ENCODE assay signal across 7 cellular contexts in the genomic region with DNA sequence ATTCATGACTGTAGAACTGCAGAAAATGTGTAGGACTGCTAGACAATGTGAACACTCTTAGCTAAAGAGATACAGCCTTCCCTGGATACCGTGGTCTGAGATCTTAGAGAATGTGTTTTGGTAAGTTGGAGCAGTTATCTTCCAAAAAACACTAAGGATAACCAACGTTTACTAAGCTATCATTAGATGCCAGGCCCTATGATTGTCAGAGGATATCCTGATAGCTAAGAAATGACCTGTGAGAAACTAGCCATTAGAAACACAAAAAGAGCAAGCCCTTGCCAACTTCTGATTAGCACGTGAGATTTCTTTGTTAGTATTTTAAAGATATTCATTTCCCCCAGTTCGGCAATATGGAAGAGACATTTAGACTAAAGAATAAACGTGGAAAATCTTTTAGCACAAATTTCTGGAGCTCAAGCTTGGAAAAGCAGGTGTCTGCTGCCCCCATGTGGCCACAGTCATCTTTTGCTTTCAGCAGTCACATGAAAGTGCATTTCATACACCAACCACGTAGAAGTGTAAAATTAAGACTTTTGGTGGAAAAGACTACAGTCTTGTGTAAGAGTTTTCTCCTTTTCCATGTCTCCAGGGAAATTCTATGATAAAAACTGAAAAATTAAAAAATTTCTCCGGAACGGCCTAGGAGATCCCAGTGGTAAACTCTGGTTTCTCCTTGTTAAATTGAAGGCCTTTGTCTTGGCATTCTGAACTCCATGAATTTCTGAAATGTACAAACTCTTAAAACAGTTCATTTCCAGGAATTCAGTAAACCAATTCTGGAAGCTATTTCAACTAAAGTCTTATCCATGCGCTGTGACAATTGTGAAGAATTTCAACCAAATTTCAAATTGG.
DNase-seq lines count a peak whose midpoint lies in the region; ATAC-seq, FAIRE-seq and TF ChIP-seq lines count a peak whose summit lies in the region.

No MANE protein-coding gene starts in this region.

- SMC1A ChIA-PET in GM12878 (lab: Charles Lee; ENCODE audit: uncharacterized antibody, unreplicated experiment), result interaction anchor here (0.7 to 2.2 kb wide), 20 partner anchors 10 to 607 kb away, joined by 3 to 18 read pairs (median 3); no protein-coding TSS in a partner anchor

- no peak for TF ChIP-seq EP300 in GM12878 (IDR thresholded peaks at IDR 0.05; ENCODE audit: borderline replicate concordance in 1 of 2, control insufficient read depth in 1 of 2, low read depth in 2 of 2, low read length in 2 of 2)

- no peaks in the 10 kb centered on the region for H4K20me1 ChIP-seq in GM12878 (ENCODE audit: control insufficient read depth, insufficient read depth)

- no peak overlapping the region for H3K4me3 ChIP-seq in LNCaP clone FGC (ENCODE audit: low read depth, low read length)
- no peak overlapping the region for H3K4me3 ChIP-seq in GM12878

- no peaks in the 10 kb centered on the region for H3K4me1 ChIP-seq in GM12878 (ENCODE audit: control insufficient read depth, insufficient read depth, low read length)

- in situ Hi-C loops in GM12878 (cut with MboI), result no loop called here

- RAD21 ChIA-PET in GM12878 (lab: Charles Lee; ENCODE audit: unreplicated experiment), result interaction anchor here (0.7 to 1.9 kb wide), 16 partner anchors 10 to 1323 kb away, joined by 3 to 10 read pairs (median 3); no protein-coding TSS in a partner anchor

- H3K9ac ChIP-seq in GM12878 (ENCODE audit: control insufficient read depth, insufficient read depth, low read length), result no peak overlapping the region

- no peak for TF ChIP-seq POLR2A in GM12878 (IDR thresholded peaks at IDR 0.05; ENCODE audit: low read depth, low read length)

- no peaks in the 10 kb centered on the region for H3K79me2 ChIP-seq in GM12878 (ENCODE audit: control insufficient read depth, insufficient read depth, low read length)

- CTCF ChIA-PET in GM12878 (lab: Yijun Ruan, JAX), result interaction anchor here (0.6 to 3.2 kb wide), 42 partner anchors 10 to 1222 kb away, joined by 3 to 27 read pairs (median 4); no protein-coding TSS in a partner anchor

- intact Hi-C loops in GM12878 (cut with micrococcal nuclease; ENCODE audit: unreplicated experiment), result loop anchor here (2.0 to 5.0 kb wide), 3 partner anchors 28 to 894 kb away; no protein-coding TSS in a partner anchor

- ATAC-seq in GM12878 (peak; percentile 74), GM18909 (IDR thresholded peaks at IDR 0.05; ENCODE audit: poor library complexity, unreplicated experiment) (no peak)

- peak; percentile 70 for TF ChIP-seq CTCF in LNCaP clone FGC (IDR thresholded peaks at IDR 0.05; ENCODE audit: control insufficient read depth, extremely low read depth, insufficient read depth)
- TF ChIP-seq CTCF in GM12878 (IDR thresholded peaks at IDR 0.05 in 2 of 3, conservative IDR thresholded peaks at IDR 0.05 in 1 of 3; ENCODE audit: control insufficient read depth in 2 of 3, extremely low read depth in 1 of 3, insufficient read depth in 1 of 3, low read depth in 3 of 3, low read length in 3 of 3), result peak; percentile 85 to 86 (median 85)

- no TSS peak for BruUV-seq in GM12878 (replicated peaks; lab: Mats Ljungman, UMichigan)

- no peak overlapping the region for H3K27ac ChIP-seq in GM12878 (ENCODE audit: control insufficient read depth, insufficient read depth)

- H3K4me2 ChIP-seq in GM12878 (ENCODE audit: control insufficient read depth, insufficient read depth), result no peak overlapping the region

- DNase-seq in GDM1 (lab: John Stamatoyannopoulos, UW), result peak; percentile 52
- DNase-seq in LNCaP clone FGC (ENCODE audit: low read depth), result peak; percentile 13
- peak; percentile 6 for DNase-seq in T-helper 22 cell (ENCODE audit: low read depth)
- DNase-seq in GM12878 (ENCODE audit: low read depth, low spot score), result peak; percentile 16
- DNase-seq in iPS-NIHi7 (ENCODE audit: extremely low spot score), result peak; percentile 68
- peak; percentile 17 to 55 for DNase-seq in stimulated activated CD4-positive, alpha-beta T cell treated with anti-CD3 and anti-CD28 coated beads, Interleukin-15, amount 100 ng/mL, for 1 hour (ENCODE audit: low read depth in 1 of 2, low spot score in 1 of 2)

- TF ChIP-seq RAD21 in GM12878 (IDR thresholded peaks at IDR 0.05; ENCODE audit: insufficient read depth, low read depth, low read length), result peak; percentile 86

- POLR2A ChIA-PET in GM12878 (lab: Charles Lee), result interaction anchor here (0.6 kb wide), 1 partner anchor 95 kb away, joined by 3 read pairs; no protein-coding TSS in a partner anchor

- no peaks in the 10 kb centered on the region; a peak in 1 of 4 replicates for H3K27me3 ChIP-seq in GM12878 (replicated peaks in 1 of 2; ENCODE audit: control insufficient read depth in 2 of 2, insufficient read depth in 2 of 2, low read length in 1 of 2)

- FAIRE-seq in GM12878 (lab: Jason Lieb, UNC), result peak; percentile 74

- H2AFZ ChIP-seq in GM12878 (ENCODE audit: control insufficient read depth, low read depth, low read length), result no peak overlapping the region

- no peaks in the 10 kb centered on the region for H3K36me3 ChIP-seq in GM12878 (ENCODE audit: control insufficient read depth in 2 of 2, insufficient read depth in 2 of 2, low read length in 1 of 2)

- H3K9me3 ChIP-seq in GM12878 (replicated peaks; ENCODE audit: control insufficient read depth, insufficient read depth, low read length), result no peaks in the 10 kb centered on the region

- WGBS in GM12878 (ENCODE audit: insufficient coverage, insufficient replicate concordance, low lambda C conversion rate, missing lambda C conversion rate), result 21% methylated on average over 9 of the region's 9 CpGs

TF ChIP-seq in GM12878, 131 proteins besides CTCF, POLR2A, EP300 and RAD21:
- TF ChIP-seq POU2F2 (IDR thresholded peaks at IDR 0.05; ENCODE audit: borderline replicate concordance, low read depth, low read length) (no peak), SMC3 (IDR thresholded peaks at IDR 0.05; ENCODE audit: borderline replicate concordance, low read length) (peak; percentile 83), STAT3 (IDR thresholded peaks at IDR 0.05; ENCODE audit: low read depth, low read length) (0 out of 2 replicates have a peak, but pooled peaks have one; percentile 43)

Comparison
In these comparisons a context has a peak if more than half of its experiments do, and no peak if none do; other contexts are left out.
1. DNase-seq: peak in every context shown above with its lines; median percentile 68 in iPS-NIHi7; 52 in GDM1; 36 in stimulated activated CD4-positive, alpha-beta T cell treated with anti-CD3 and anti-CD28 coated beads, Interleukin-15, amount 100 ng/mL, for 1 hour; 16 in GM12878; 13 in LNCaP clone FGC; 6 in T-helper 22 cell.